8 cellular contexts compared by ENCODE assay signal in the genomic region with DNA sequence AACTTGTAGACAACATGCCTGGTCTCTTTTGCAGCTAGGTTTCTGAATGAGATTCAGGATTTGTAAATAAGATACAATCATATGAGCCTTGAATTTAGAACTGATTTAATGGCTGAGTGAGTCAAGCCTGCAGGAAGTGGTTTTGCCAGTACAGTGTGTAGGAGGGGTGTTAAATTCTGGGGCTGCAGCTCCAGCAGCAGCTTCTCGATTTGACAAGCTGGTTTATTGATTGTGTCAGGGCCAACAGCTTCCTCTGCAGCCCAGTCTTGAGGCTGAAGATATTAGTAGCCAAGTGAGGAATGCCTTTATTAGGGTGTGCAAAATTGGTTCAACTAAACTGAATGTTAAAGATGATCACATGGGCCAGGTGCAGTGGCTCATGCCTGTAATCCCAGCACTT. TPM values are rescaled to one million over a fixed set of nuclear protein-coding genes. Genes with fewer than 3 reads are reported as not detected.
DNase-seq lines count a peak whose midpoint lies in the region; ATAC-seq and TF ChIP-seq lines count a peak whose summit lies in the region.

No MANE protein-coding gene starts in this region.

- H3K36me3 Mint-ChIP-seq in CD4-positive, alpha-beta T cell (ENCODE audit: low read depth): no peaks in the 10 kb centered on the region

- ATAC-seq in CD4-positive, alpha-beta T cell (ENCODE audit: poor library complexity): peak; percentile 59
- ATAC-seq in HG03095 (IDR thresholded peaks at IDR 0.05; ENCODE audit: unreplicated experiment): no peak
- no peak for ATAC-seq in HG03457 (IDR thresholded peaks at IDR 0.05; ENCODE audit: unreplicated experiment)
- no peak for ATAC-seq in GM19023 (IDR thresholded peaks at IDR 0.05; ENCODE audit: unreplicated experiment)

- no peak overlapping the region for H3K27ac ChIP-seq in CD4-positive, alpha-beta T cell (ENCODE audit: low read depth, low read length)
- H3K27ac ChIP-seq in OCI-LY7 (ENCODE audit: low read depth, low read length, poor library complexity, severe bottlenecking) (no peak overlapping the region), brain microvascular endothelial cell (no peak overlapping the region), coronary artery (no peak overlapping the region)

- no TSS peak for BruUV-seq in OCI-LY7 (replicated peaks; lab: Mats Ljungman, UMichigan)

- H3K9me3 ChIP-seq in CD4-positive, alpha-beta T cell (ENCODE audit: control insufficient read depth, low read length): no peaks in the 10 kb centered on the region
- H3K9me3 ChIP-seq in OCI-LY7 (ENCODE audit: low read length): 0 out of 2 replicates have a peak, but pooled peaks cover 8% of the 10 kb centered on the region

- H3K27ac Mint-ChIP-seq in CD4-positive, alpha-beta T cell: peak overlapping the region; percentile 64

- no peaks in the 10 kb centered on the region for H4K20me1 ChIP-seq in OCI-LY7 (ENCODE audit: insufficient read depth, low read length)

- no peak overlapping the region for H2AFZ ChIP-seq in OCI-LY7 (ENCODE audit: low read length)

- in situ Hi-C loops in brain microvascular endothelial cell (cut with HindIII; ENCODE audit: low pct_ligation_motif_present, low sequenced_read_pairs): no loop called here

- no peak overlapping the region; the same call in 1 of the 2 replicates for H3K4me2 ChIP-seq in OCI-LY7 (ENCODE audit: low read length)

- H3K4me1 Mint-ChIP-seq in CD4-positive, alpha-beta T cell (ENCODE audit: low read depth): peaks cover 24% of the 10 kb centered on the region

- no peak for TF ChIP-seq CTCF in CD4-positive, alpha-beta T cell (IDR thresholded peaks at IDR 0.05)
- no peak for TF ChIP-seq CTCF in OCI-LY7 (conservative IDR thresholded peaks at IDR 0.05; ENCODE audit: low read length)
- TF ChIP-seq CTCF in brain microvascular endothelial cell (IDR thresholded peaks at IDR 0.05; ENCODE audit: low read depth, low read length, missing control alignments): no peak
- no peak for TF ChIP-seq CTCF in coronary artery (IDR thresholded peaks at IDR 0.05)

- H3K27me3 ChIP-seq in CD4-positive, alpha-beta T cell (ENCODE audit: control insufficient read depth, insufficient read depth, low read length): no peaks in the 10 kb centered on the region
- H3K27me3 ChIP-seq in brain microvascular endothelial cell (replicated peaks): no peaks in the 10 kb centered on the region

- H3K36me3 ChIP-seq in OCI-LY7 (ENCODE audit: insufficient read depth, low read length) (no peaks in the 10 kb centered on the region), brain microvascular endothelial cell (replicated peaks) (no peaks in the 10 kb centered on the region)

- peak overlapping the region; percentile 40 for H3K4me3 Mint-ChIP-seq in CD4-positive, alpha-beta T cell

- no peaks in the 10 kb centered on the region for H3K9me2 ChIP-seq in OCI-LY7 (ENCODE audit: insufficient read depth, low read length)

- CTCF ChIA-PET in CD4-positive, alpha-beta T cell (lab: Charles Lee): interaction anchor here (0.9 to 1.3 kb wide), 2 partner anchors 16 to 93 kb away, joined by 3 to 5 read pairs; no protein-coding TSS in a partner anchor
- CTCF ChIA-PET in OCI-LY7 (lab: Charles Lee; ENCODE audit: unreplicated experiment): no interaction called here

- intact Hi-C loops in CD4-positive, alpha-beta T cell (cut with DNase I, micrococcal nuclease): no loop called here
- intact Hi-C loops in OCI-LY7 (cut with micrococcal nuclease; ENCODE audit: unreplicated experiment): no loop called here

- H3K4me1 ChIP-seq in OCI-LY7 (ENCODE audit: insufficient read depth, low read length, poor library complexity, severe bottlenecking): peaks cover 17% of the 10 kb centered on the region

- H3K9me3 Mint-ChIP-seq in CD4-positive, alpha-beta T cell: no peaks in the 10 kb centered on the region

- H3K79me2 ChIP-seq in OCI-LY7 (ENCODE audit: insufficient read depth, low read depth, low read length): no peaks in the 10 kb centered on the region

- peak in 4 of 10 experiments; percentile 5 to 28 (median 12) for DNase-seq in CD4-positive, alpha-beta T cell
- DNase-seq in OCI-LY7 (ENCODE audit: low spot score) (peak; percentile 27), brain microvascular endothelial cell (peak; percentile 43), renal cortical epithelial cell (ENCODE audit: low read depth) (peak; percentile 88), coronary artery (ENCODE audit: low spot score) (no peak)

- POLR2A ChIA-PET in CD4-positive, alpha-beta T cell (lab: Charles Lee): no interaction called here
- POLR2A ChIA-PET in OCI-LY7 (lab: Charles Lee): no interaction called here

- no peak overlapping the region for H3K4me3 ChIP-seq in OCI-LY7 (ENCODE audit: low read depth, low read length, poor library complexity, severe bottlenecking)
- no peak overlapping the region for H3K4me3 ChIP-seq in brain microvascular endothelial cell (ENCODE audit: low read depth, low read length)
- no peak overlapping the region for H3K4me3 ChIP-seq in coronary artery

- H3K27me3 Mint-ChIP-seq in CD4-positive, alpha-beta T cell: peaks cover 5% of the 10 kb centered on the region

RNA-seq across cellular contexts. Expression of a gene that starts 11.5 kb away (rescaled TPM):
- total RNA-seq in CD4-positive, alpha-beta T cell: not detected
- total RNA-seq in OCI-LY7 (2014; rRNA removed; shearing (Covaris generic)): not detected in 2 replicates
- total RNA-seq in OCI-LY7 (2022) (not detected in 2 replicates), renal cortical epithelial cell (not detected in 2 replicates)
